Comparison of ENCODE assay signal across 24 cellular contexts in the genomic region with DNA sequence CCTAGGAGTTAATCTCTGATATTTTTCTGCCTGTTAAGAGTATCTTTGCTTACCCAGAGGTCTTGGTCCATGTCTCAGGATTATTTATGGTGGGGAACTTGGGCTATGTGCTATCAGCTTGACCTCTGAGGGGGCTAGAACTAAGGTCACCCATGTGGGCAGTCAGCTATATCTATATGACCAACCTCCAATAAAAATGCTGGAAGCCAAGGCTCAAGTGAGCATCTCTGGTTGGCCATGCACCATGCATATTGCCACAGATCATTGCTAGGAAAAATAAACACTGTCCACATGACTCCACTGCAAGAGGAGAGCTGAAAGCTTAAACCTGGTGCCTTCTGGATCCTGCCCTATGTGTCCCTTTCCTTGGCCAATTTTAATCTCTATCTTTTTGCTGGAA.
DNase-seq lines count a peak whose midpoint lies in the region; ATAC-seq lines count a peak whose summit lies in the region.
"Had no signal": no experiment of that assay in that cellular context is flagged by ENCODE, and none has a peak within 500 bp of the region (broad histone marks: within the 10 kb centered on the region; RNA-seq: fewer than 3 reads in every experiment).

No MANE protein-coding gene starts in this region.

- no peak overlapping the region for H3K9ac ChIP-seq in adipocyte (ENCODE audit: low read length)
- H3K9ac ChIP-seq: BLaER1 had no signal

- intact Hi-C loops in posterior vena cava (cut with DNase I) (no loop called here), left cardiac atrium (cut with DNase I) (no loop called here)

- no peaks in the 10 kb centered on the region for H3K27me3 ChIP-seq in adipocyte (replicated peaks; ENCODE audit: control insufficient read depth, insufficient read depth, low read length)
- H3K27me3 ChIP-seq: BLaER1 had no signal

- ATAC-seq in left cardiac atrium, result no peak
- ATAC-seq: activated naive CD4-positive, alpha-beta T cell treated with anti-CD3 and anti-CD28 coated beads, Interleukin-2, amount 50 U/mL, for 72 hours; activated T-helper 17 cell treated with anti-CD3 and anti-CD28 coated beads, Interleukin-2, amount 50 U/mL, for 72 hours; esophagus mucosa had no signal

- H3K4me3 ChIP-seq in adipocyte (ENCODE audit: low read length), result no peak overlapping the region
- H3K4me3 ChIP-seq: BLaER1, prostate gland, SK-N-MC had no signal

- no peaks in the 10 kb centered on the region for H3K36me3 ChIP-seq in adipocyte (ENCODE audit: control insufficient read depth, insufficient read depth, low read length, severe bottlenecking)
- H3K36me3 ChIP-seq: BLaER1, prostate gland had no signal

- DNase-seq in A172 (ENCODE audit: low spot score), result peak; percentile 27
- peak; percentile 11 for DNase-seq in HS-27A (ENCODE audit: low read depth)
- DNase-seq in adipocyte (ENCODE audit: low read depth), result peak; percentile 49
- DNase-seq in fibroblast of peridontal ligament (ENCODE audit: extremely low read depth), result peak; percentile 63
- DNase-seq in Ammon's horn (ENCODE audit: low spot score), result no peak
- no peak for DNase-seq in posterior vena cava (ENCODE audit: low spot score)
- no peak for DNase-seq in NCI-H2196 treated with DMSO at 0.1 percent for 48 hours (lab: John Stamatoyannopoulos, UW; ENCODE audit: unreplicated experiment)
- DNase-seq in left cardiac atrium, result no peak
- DNase-seq: 8988T; activated CD4-positive, alpha-beta T cell treated with anti-CD3 and anti-CD28 coated beads, Interleukin-2, amount 10 ng/mL, durations not matched to agents 24 days and 14 days; Calu3; effector memory CD4-positive, alpha-beta T cell; H9; NCI-H1048; NCI-H187 treated with DMSO at 0.1 percent for 48 hours; NCI-H2227 treated with DMSO at 0.1 percent for 48 hours; NCI-H774; stimulated activated CD8-positive, alpha-beta memory T cell treated with anti-CD3 and anti-CD28 coated beads, Interleukin-4, amount 100 ng/mL, for 48 hours had no signal

- no peaks in the 10 kb centered on the region for H3K4me1 ChIP-seq in adipocyte (ENCODE audit: control insufficient read depth, insufficient read depth, low read length)
- H3K4me1 ChIP-seq: BLaER1, prostate gland had no signal

- peaks cover 5% of the 10 kb centered on the region for H3K9me3 ChIP-seq in adipocyte (ENCODE audit: control insufficient read depth, low read length)
- H3K9me3 ChIP-seq: prostate gland had no signal

Comparison
In these comparisons a context has a peak if more than half of its experiments do, and no peak if none do; other contexts are left out.
1. DNase-seq: peak in A172 (single experiment), HS-27A (single experiment), adipocyte (single experiment) and fibroblast of peridontal ligament (single experiment); none in Ammon's horn (single experiment), posterior vena cava (single experiment), NCI-H2196 treated with DMSO at 0.1 percent for 48 hours (single experiment) and left cardiac atrium (single experiment).